In the genomic region with DNA sequence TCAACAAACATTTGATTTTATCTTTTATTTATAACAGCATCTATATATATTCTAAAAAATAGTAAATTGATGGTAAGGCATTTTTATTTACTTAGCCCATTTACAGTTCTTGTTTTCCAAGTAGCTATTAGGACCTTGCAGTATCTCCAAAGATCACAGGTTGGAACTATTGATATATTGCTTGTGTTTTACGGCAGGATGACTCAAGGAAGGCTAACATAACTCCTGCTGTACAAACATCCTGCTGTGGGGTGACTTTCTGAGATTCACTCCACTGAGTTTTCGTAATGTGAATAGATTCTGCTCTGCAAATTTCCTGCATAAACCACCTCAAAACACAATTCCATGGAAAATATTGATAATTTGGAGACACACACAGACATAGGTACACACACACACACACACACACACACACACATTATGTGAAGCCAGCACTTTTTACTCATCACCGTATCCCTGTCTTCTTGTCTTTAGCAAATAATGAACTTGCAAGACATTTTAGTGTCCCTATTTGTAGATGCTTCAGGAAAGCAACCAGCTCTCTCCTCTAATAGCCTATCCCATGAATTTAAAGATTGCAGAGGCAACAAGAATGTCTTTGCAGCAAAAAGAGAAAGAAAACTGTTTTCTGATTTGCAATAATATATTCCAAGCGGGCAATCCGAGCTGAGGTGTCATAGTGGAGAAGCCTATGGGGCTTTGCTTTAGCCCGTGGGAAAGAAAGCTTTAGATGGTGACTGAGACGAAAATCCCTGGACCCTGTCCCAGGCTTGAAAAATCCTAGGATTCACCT, we compare ENCODE assay signal across 2 cellular contexts.
TF ChIP-seq lines count a peak whose summit lies in the region.

No MANE protein-coding gene starts in this region.

TF ChIP-seq in A549, 52 proteins besides CTCF, POLR2A, EP300 and RAD21 (continues in another document):
- TF ChIP-seq ZSCAN20 (CRISPR knock-in tag; IDR thresholded peaks at IDR 0.05) (no peak), SREBF2 (IDR thresholded peaks at IDR 0.05) (no peak), GATA3 (IDR thresholded peaks at IDR 0.05; ENCODE audit: borderline replicate concordance) (peak; percentile 86), RCOR1 (IDR thresholded peaks at IDR 0.05; ENCODE audit: low read depth, low read length) (no peak), FOSL2 (IDR thresholded peaks at IDR 0.05) (peak; percentile 25; the same call in 1 of the 2 replicates), FOSL2 (CRISPR knock-in tag; IDR thresholded peaks at IDR 0.05) (peak; percentile 76), MAFK (IDR thresholded peaks at IDR 0.05; ENCODE audit: partially characterized antibody) (peak; percentile 51), KDM1A (IDR thresholded peaks at IDR 0.05; ENCODE audit: low read depth) (no peak), JUNB (IDR thresholded peaks at IDR 0.05) (peak; percentile 46; the same call in 1 of the 2 replicates), HEYL (CRISPR knock-in tag; IDR thresholded peaks at IDR 0.05) (no peak), HOXA7 (CRISPR knock-in tag; IDR thresholded peaks at IDR 0.05) (no peak), POLR2AphosphoS2 (conservative IDR thresholded peaks at IDR 0.05; ENCODE audit: low read length) (no peak), CEBPB (IDR thresholded peaks at IDR 0.05) (peak in 1 of 2 experiments; percentile 66; a peak in 2 of 4 replicates), CHD2 (IDR thresholded peaks at IDR 0.05; ENCODE audit: low read length, partially characterized antibody) (no peak), ESRRA (IDR thresholded peaks at IDR 0.05; ENCODE audit: borderline replicate concordance, low read length) (no peak), RNF2 (IDR thresholded peaks at IDR 0.05; ENCODE audit: borderline replicate concordance, low read depth) (no peak), HDAC2 (IDR thresholded peaks at IDR 0.05) (no peak), ZNF302 (CRISPR knock-in tag; IDR thresholded peaks at IDR 0.05) (no peak), PHF8 (IDR thresholded peaks at IDR 0.05; ENCODE audit: borderline replicate concordance, low read depth) (no peak), HOXB5 (CRISPR knock-in tag; IDR thresholded peaks at IDR 0.05) (no peak), BHLHE40 (IDR thresholded peaks at IDR 0.05; ENCODE audit: low read depth, low read length) (no peak), FOSB (CRISPR knock-in tag; IDR thresholded peaks at IDR 0.05) (no peak; the same call in 1 of the 2 replicates)
- TF ChIP-seq, protein P1, sequence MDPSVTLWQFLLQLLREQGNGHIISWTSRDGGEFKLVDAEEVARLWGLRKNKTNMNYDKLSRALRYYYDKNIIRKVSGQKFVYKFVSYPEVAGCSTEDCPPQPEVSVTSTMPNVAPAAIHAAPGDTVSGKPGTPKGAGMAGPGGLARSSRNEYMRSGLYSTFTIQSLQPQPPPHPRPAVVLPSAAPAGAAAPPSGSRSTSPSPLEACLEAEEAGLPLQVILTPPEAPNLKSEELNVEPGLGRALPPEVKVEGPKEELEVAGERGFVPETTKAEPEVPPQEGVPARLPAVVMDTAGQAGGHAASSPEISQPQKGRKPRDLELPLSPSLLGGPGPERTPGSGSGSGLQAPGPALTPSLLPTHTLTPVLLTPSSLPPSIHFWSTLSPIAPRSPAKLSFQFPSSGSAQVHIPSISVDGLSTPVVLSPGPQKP (IDR thresholded peaks at IDR 0.05; ENCODE audit: low read depth, low read length): no peak
- TF ChIP-seq, protein P2, sequence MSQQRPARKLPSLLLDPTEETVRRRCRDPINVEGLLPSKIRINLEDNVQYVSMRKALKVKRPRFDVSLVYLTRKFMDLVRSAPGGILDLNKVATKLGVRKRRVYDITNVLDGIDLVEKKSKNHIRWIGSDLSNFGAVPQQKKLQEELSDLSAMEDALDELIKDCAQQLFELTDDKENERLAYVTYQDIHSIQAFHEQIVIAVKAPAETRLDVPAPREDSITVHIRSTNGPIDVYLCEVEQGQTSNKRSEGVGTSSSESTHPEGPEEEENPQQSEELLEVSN (IDR thresholded peaks at IDR 0.05; ENCODE audit: borderline replicate concordance, low read depth): no peak
- TF ChIP-seq, protein P3, sequence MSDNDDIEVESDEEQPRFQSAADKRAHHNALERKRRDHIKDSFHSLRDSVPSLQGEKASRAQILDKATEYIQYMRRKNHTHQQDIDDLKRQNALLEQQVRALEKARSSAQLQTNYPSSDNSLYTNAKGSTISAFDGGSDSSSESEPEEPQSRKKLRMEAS (IDR thresholded peaks at IDR 0.05): no peak; the same call in 1 of the 2 replicates
- TF ChIP-seq, protein P4, sequence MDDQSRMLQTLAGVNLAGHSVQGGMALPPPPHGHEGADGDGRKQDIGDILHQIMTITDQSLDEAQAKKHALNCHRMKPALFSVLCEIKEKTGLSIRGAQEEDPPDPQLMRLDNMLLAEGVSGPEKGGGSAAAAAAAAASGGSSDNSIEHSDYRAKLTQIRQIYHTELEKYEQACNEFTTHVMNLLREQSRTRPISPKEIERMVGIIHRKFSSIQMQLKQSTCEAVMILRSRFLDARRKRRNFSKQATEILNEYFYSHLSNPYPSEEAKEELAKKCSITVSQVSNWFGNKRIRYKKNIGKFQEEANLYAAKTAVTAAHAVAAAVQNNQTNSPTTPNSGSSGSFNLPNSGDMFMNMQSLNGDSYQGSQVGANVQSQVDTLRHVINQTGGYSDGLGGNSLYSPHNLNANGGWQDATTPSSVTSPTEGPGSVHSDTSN (IDR thresholded peaks at IDR 0.05): no peak
- TF ChIP-seq, protein P5, sequence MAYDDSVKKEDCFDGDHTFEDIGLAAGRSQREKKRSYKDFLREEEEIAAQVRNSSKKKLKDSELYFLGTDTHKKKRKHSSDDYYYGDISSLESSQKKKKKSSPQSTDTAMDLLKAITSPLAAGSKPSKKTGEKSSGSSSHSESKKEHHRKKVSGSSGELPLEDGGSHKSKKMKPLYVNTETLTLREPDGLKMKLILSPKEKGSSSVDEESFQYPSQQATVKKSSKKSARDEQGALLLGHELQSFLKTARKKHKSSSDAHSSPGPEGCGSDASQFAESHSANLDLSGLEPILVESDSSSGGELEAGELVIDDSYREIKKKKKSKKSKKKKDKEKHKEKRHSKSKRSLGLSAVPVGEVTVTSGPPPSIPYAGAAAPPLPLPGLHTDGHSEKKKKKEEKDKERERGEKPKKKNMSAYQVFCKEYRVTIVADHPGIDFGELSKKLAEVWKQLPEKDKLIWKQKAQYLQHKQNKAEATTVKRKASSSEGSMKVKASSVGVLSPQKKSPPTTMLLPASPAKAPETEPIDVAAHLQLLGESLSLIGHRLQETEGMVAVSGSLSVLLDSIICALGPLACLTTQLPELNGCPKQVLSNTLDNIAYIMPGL (CRISPR knock-in tag; IDR thresholded peaks at IDR 0.05; ENCODE audit: borderline replicate concordance): no peak
- TF ChIP-seq, protein P6, sequence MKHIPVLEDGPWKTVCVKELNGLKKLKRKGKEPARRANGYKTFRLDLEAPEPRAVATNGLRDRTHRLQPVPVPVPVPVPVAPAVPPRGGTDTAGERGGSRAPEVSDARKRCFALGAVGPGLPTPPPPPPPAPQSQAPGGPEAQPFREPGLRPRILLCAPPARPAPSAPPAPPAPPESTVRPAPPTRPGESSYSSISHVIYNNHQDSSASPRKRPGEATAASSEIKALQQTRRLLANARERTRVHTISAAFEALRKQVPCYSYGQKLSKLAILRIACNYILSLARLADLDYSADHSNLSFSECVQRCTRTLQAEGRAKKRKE (CRISPR knock-in tag; IDR thresholded peaks at IDR 0.05; ENCODE audit: low read depth): no peak

TF ChIP-seq in H1, 55 proteins besides CTCF, POLR2A, EP300 and RAD21:
- no peak for TF ChIP-seq TBP (IDR thresholded peaks at IDR 0.05; ENCODE audit: low read depth, low read length)
- no peak for TF ChIP-seq CTBP2 (IDR thresholded peaks at IDR 0.05; ENCODE audit: borderline replicate concordance, insufficient read depth, insufficient read length, low read length)
- TF ChIP-seq RFX5 (IDR thresholded peaks at IDR 0.05; ENCODE audit: borderline replicate concordance, low read depth, low read length): no peak
- no peak for TF ChIP-seq TCF12 (IDR thresholded peaks at IDR 0.05; ENCODE audit: low read depth, low read length)
- TF ChIP-seq, protein P7, sequence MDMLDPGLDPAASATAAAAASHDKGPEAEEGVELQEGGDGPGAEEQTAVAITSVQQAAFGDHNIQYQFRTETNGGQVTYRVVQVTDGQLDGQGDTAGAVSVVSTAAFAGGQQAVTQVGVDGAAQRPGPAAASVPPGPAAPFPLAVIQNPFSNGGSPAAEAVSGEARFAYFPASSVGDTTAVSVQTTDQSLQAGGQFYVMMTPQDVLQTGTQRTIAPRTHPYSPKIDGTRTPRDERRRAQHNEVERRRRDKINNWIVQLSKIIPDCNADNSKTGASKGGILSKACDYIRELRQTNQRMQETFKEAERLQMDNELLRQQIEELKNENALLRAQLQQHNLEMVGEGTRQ (IDR thresholded peaks at IDR 0.05; ENCODE audit: low read length): no peak
- no peak for TF ChIP-seq KDM5A (IDR thresholded peaks at IDR 0.05; ENCODE audit: low read length)
- no peak for TF ChIP-seq CBX5 (IDR thresholded peaks at IDR 0.05; ENCODE audit: low read depth, low read length)
- no peak for TF ChIP-seq SUZ12 (IDR thresholded peaks at IDR 0.05; ENCODE audit: low read length)
- no peak for TF ChIP-seq SAP30 (IDR thresholded peaks at IDR 0.05; ENCODE audit: insufficient read depth, insufficient replicate concordance, low read length)
- no peak for TF ChIP-seq TAF1 (IDR thresholded peaks at IDR 0.05; ENCODE audit: low read depth, low read length)
- TF ChIP-seq, protein P8, sequence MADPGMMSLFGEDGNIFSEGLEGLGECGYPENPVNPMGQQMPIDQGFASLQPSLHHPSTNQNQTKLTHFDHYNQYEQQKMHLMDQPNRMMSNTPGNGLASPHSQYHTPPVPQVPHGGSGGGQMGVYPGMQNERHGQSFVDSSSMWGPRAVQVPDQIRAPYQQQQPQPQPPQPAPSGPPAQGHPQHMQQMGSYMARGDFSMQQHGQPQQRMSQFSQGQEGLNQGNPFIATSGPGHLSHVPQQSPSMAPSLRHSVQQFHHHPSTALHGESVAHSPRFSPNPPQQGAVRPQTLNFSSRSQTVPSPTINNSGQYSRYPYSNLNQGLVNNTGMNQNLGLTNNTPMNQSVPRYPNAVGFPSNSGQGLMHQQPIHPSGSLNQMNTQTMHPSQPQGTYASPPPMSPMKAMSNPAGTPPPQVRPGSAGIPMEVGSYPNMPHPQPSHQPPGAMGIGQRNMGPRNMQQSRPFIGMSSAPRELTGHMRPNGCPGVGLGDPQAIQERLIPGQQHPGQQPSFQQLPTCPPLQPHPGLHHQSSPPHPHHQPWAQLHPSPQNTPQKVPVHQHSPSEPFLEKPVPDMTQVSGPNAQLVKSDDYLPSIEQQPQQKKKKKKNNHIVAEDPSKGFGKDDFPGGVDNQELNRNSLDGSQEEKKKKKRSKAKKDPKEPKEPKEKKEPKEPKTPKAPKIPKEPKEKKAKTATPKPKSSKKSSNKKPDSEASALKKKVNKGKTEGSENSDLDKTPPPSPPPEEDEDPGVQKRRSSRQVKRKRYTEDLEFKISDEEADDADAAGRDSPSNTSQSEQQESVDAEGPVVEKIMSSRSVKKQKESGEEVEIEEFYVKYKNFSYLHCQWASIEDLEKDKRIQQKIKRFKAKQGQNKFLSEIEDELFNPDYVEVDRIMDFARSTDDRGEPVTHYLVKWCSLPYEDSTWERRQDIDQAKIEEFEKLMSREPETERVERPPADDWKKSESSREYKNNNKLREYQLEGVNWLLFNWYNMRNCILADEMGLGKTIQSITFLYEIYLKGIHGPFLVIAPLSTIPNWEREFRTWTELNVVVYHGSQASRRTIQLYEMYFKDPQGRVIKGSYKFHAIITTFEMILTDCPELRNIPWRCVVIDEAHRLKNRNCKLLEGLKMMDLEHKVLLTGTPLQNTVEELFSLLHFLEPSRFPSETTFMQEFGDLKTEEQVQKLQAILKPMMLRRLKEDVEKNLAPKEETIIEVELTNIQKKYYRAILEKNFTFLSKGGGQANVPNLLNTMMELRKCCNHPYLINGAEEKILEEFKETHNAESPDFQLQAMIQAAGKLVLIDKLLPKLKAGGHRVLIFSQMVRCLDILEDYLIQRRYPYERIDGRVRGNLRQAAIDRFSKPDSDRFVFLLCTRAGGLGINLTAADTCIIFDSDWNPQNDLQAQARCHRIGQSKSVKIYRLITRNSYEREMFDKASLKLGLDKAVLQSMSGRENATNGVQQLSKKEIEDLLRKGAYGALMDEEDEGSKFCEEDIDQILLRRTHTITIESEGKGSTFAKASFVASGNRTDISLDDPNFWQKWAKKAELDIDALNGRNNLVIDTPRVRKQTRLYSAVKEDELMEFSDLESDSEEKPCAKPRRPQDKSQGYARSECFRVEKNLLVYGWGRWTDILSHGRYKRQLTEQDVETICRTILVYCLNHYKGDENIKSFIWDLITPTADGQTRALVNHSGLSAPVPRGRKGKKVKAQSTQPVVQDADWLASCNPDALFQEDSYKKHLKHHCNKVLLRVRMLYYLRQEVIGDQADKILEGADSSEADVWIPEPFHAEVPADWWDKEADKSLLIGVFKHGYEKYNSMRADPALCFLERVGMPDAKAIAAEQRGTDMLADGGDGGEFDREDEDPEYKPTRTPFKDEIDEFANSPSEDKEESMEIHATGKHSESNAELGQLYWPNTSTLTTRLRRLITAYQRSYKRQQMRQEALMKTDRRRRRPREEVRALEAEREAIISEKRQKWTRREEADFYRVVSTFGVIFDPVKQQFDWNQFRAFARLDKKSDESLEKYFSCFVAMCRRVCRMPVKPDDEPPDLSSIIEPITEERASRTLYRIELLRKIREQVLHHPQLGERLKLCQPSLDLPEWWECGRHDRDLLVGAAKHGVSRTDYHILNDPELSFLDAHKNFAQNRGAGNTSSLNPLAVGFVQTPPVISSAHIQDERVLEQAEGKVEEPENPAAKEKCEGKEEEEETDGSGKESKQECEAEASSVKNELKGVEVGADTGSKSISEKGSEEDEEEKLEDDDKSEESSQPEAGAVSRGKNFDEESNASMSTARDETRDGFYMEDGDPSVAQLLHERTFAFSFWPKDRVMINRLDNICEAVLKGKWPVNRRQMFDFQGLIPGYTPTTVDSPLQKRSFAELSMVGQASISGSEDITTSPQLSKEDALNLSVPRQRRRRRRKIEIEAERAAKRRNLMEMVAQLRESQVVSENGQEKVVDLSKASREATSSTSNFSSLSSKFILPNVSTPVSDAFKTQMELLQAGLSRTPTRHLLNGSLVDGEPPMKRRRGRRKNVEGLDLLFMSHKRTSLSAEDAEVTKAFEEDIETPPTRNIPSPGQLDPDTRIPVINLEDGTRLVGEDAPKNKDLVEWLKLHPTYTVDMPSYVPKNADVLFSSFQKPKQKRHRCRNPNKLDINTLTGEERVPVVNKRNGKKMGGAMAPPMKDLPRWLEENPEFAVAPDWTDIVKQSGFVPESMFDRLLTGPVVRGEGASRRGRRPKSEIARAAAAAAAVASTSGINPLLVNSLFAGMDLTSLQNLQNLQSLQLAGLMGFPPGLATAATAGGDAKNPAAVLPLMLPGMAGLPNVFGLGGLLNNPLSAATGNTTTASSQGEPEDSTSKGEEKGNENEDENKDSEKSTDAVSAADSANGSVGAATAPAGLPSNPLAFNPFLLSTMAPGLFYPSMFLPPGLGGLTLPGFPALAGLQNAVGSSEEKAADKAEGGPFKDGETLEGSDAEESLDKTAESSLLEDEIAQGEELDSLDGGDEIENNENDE (IDR thresholded peaks at IDR 0.05; ENCODE audit: insufficient replicate concordance, low read length): no peak
- no peak for TF ChIP-seq SRF (IDR thresholded peaks at IDR 0.05; ENCODE audit: low read depth, low read length)
- TF ChIP-seq EGR1 (IDR thresholded peaks at IDR 0.05; ENCODE audit: borderline replicate concordance, low read depth, low read length): no peak
- no peak for TF ChIP-seq HDAC2 (IDR thresholded peaks at IDR 0.05; ENCODE audit: borderline replicate concordance in 1 of 2, low read depth in 2 of 2, low read length in 2 of 2)
- TF ChIP-seq TAF7 (optimal IDR thresholded peaks at IDR 0.05; ENCODE audit: borderline replicate concordance, low read depth, low read length): no peak
- no peak for TF ChIP-seq FOSL1 (IDR thresholded peaks at IDR 0.05; ENCODE audit: insufficient read depth, low read depth, low read length)
